Comparison of ENCODE assay signal across 25 cellular contexts in genomic region chr3:160053048-160053391, GRCh38.
DNase-seq lines count a peak whose midpoint lies in the region; ATAC-seq and TF ChIP-seq lines count a peak whose summit lies in the region.
"Had no signal": no experiment of that assay in that cellular context is flagged by ENCODE, and none has a peak within 500 bp of the region (broad histone marks: within the 10 kb centered on the region; RNA-seq: fewer than 3 reads in every experiment).

No MANE protein-coding gene starts in this region.

- H3K23ac ChIP-seq in neuronal stem cell (ENCODE audit: low read depth, low read length, poor library complexity), result no peak overlapping the region

- H2AK5ac ChIP-seq in neuronal stem cell (ENCODE audit: low read depth, low read length), result no peak overlapping the region

- H3K4me3 ChIP-seq in ACC112 (ENCODE audit: low read depth, low read length) (no peak overlapping the region), fibroblast of lung (replicated peaks in 1 of 4; ENCODE audit: control extremely low read depth in 1 of 4, insufficient read depth in 1 of 4, low read depth in 3 of 4, low read length in 4 of 4) (no peak overlapping the region), neuronal stem cell (ENCODE audit: low read length in 2 of 2) (no peak overlapping the region)
- H3K4me3 ChIP-seq: cardiac muscle cell, smooth muscle cell, uterus had no signal

- H2BK12ac ChIP-seq in neuronal stem cell (ENCODE audit: low read length), result no peak overlapping the region

- H2BK5ac ChIP-seq in neuronal stem cell (ENCODE audit: low read length), result no peak overlapping the region

- TF ChIP-seq CTCF in VCaP (conservative IDR thresholded peaks at IDR 0.05), result no peak
- no peak for TF ChIP-seq CTCF in fibroblast of lung (conservative IDR thresholded peaks at IDR 0.05 in 1 of 2, IDR thresholded peaks at IDR 0.05 in 1 of 2; ENCODE audit: low read depth in 1 of 2, low read length in 2 of 2)

- peak overlapping the region; percentile 39 for H2AFZ ChIP-seq in ACC112 (ENCODE audit: low read length, unreplicated experiment)
- H2AFZ ChIP-seq in fibroblast of lung (ENCODE audit: low read length), result peak overlapping the region; percentile 8
- peak overlapping the region; percentile 4 for H2AFZ ChIP-seq in neuronal stem cell (ENCODE audit: low read length)

- H3K79me1 ChIP-seq in neuronal stem cell (ENCODE audit: low read depth, low read length), result no peaks in the 10 kb centered on the region

- H3K27ac ChIP-seq in ACC112 (ENCODE audit: low read depth, low read length), result no peak overlapping the region
- peak overlapping the region; percentile 86 for H3K27ac ChIP-seq in VCaP
- H3K27ac ChIP-seq in fibroblast of lung (ENCODE audit: insufficient read depth, low read length), result no peak overlapping the region
- no peak overlapping the region for H3K27ac ChIP-seq in neuronal stem cell (replicated peaks; ENCODE audit: low read length)
- H3K27ac ChIP-seq: cardiac muscle cell, uterus, WERI-Rb-1 had no signal

- WGBS in neuronal stem cell (ENCODE audit: extremely low coverage in 2 of 2, insufficient read length in 2 of 2, insufficient replicate concordance in 1 of 2), 2 donors, result no CpG with 5 or more reads among the region's 4 CpGs

- H3K18ac ChIP-seq in neuronal stem cell (ENCODE audit: low read length), result no peak overlapping the region

- no peak overlapping the region for H3K14ac ChIP-seq in neuronal stem cell (ENCODE audit: low read length)

- DNase-seq in fibroblast of lung (ENCODE audit: low read depth in 2 of 2) (peak in 1 of 2 donors; percentile 34), neuronal stem cell (ENCODE audit: low spot score) (no peak), putamen (ENCODE audit: low spot score) (no peak)
- no peak for DNase-seq in stimulated activated naive B cell treated with anti-CD40 and anti-IgM and Interleukin-4, amounts not matched to agents 10 μg/mL and 1 μg/mL and 100 μg/mL, for 72 hours
- DNase-seq: activated CD4-positive, alpha-beta T cell treated with anti-CD3 and anti-CD28 coated beads, Interleukin-2, amount 50 U/mL, for 48 hours; activated effector memory CD4-positive, alpha-beta T cell treated with anti-CD3 and anti-CD28 coated beads, Interleukin-2, amount 50 U/mL, for 16 hours; dermis blood vessel endothelial cell; islet precursor cell; KBM-7; MV-4-11; naive thymus-derived CD8-positive, alpha-beta T cell; NCI-H1694 treated with DMSO at 0.1 percent for 48 hours; NCI-H748 treated with DMSO at 0.1 percent for 48 hours; OCI-M1; stimulated activated CD4-positive, alpha-beta T cell treated with anti-CD3 and anti-CD28 coated beads, Interleukin-4, amount 100 ng/mL, for 1 hour; uterus; WERI-Rb-1 had no signal

- H3K9me3 ChIP-seq in fibroblast of lung (ENCODE audit: control insufficient read depth, insufficient read depth, low read depth, low read length), result no peaks in the 10 kb centered on the region
- no peaks in the 10 kb centered on the region for H3K9me3 ChIP-seq in neuronal stem cell (replicated peaks in 1 of 2; ENCODE audit: control insufficient read depth in 2 of 2, insufficient read depth in 1 of 2, low read depth in 1 of 2, low read length in 2 of 2)
- H3K9me3 ChIP-seq: uterus had no signal

- no peaks in the 10 kb centered on the region for H3K4me1 Mint-ChIP-seq in stimulated activated naive B cell treated with anti-CD40 and anti-IgM and Interleukin-4, amounts not matched to agents 10 μg/mL and 1 μg/mL and 100 μg/mL, for 72 hours
- H3K4me1 Mint-ChIP-seq: naive thymus-derived CD8-positive, alpha-beta T cell had no signal

- H3K4me3 Mint-ChIP-seq in stimulated activated naive B cell treated with anti-CD40 and anti-IgM and Interleukin-4, amounts not matched to agents 10 μg/mL and 1 μg/mL and 100 μg/mL, for 72 hours, result no peak overlapping the region
- H3K4me3 Mint-ChIP-seq: CD14-positive monocyte; naive thymus-derived CD8-positive, alpha-beta T cell; T-helper 1 cell treated with Interleukin-12 subunit alpha and Interleukin-12 subunit beta and Interleukin-4 antibody, amounts not matched to agents 30 μg/mL and 1 μg/mL, for 36 hours had no signal

- no peaks in the 10 kb centered on the region for H3K36me3 Mint-ChIP-seq in stimulated activated naive B cell treated with anti-CD40 and anti-IgM and Interleukin-4, amounts not matched to agents 10 μg/mL and 1 μg/mL and 100 μg/mL, for 72 hours
- H3K36me3 Mint-ChIP-seq: CD14-positive monocyte; naive thymus-derived CD8-positive, alpha-beta T cell had no signal

- no peak overlapping the region for H3K27ac Mint-ChIP-seq in stimulated activated naive B cell treated with anti-CD40 and anti-IgM and Interleukin-4, amounts not matched to agents 10 μg/mL and 1 μg/mL and 100 μg/mL, for 72 hours
- H3K27ac Mint-ChIP-seq: CD14-positive monocyte; naive thymus-derived CD8-positive, alpha-beta T cell; T-helper 1 cell treated with Interleukin-12 subunit alpha and Interleukin-12 subunit beta and Interleukin-4 antibody, amounts not matched to agents 30 μg/mL and 1 μg/mL, for 36 hours had no signal

- H3K9ac ChIP-seq in fibroblast of lung (ENCODE audit: insufficient read depth, low read length) (no peak overlapping the region), neuronal stem cell (ENCODE audit: low read depth, low read length, poor library complexity) (no peak overlapping the region)

- H3K4me2 ChIP-seq in fibroblast of lung (ENCODE audit: extremely low read depth, insufficient read depth, low read length), result peak overlapping the region; percentile 64
- no peak overlapping the region for H3K4me2 ChIP-seq in neuronal stem cell (ENCODE audit: insufficient read depth, low read length, poor library complexity, severe bottlenecking)
- H3K4me2 ChIP-seq: smooth muscle cell had no signal

- no peaks in the 10 kb centered on the region for H4K20me1 ChIP-seq in fibroblast of lung (ENCODE audit: control insufficient read depth, extremely low read depth, insufficient read depth, low read length)

- H4K8ac ChIP-seq in neuronal stem cell (ENCODE audit: low read depth, low read length), result no peak overlapping the region

- H3K4ac ChIP-seq in neuronal stem cell (ENCODE audit: low read length), result no peak overlapping the region

- H3K36me3 ChIP-seq in ACC112 (ENCODE audit: insufficient read depth, low read length) (no peaks in the 10 kb centered on the region), fibroblast of lung (ENCODE audit: control insufficient read depth, insufficient read depth, low read length) (no peaks in the 10 kb centered on the region), neuronal stem cell (replicated peaks in 1 of 2; ENCODE audit: control insufficient read depth in 2 of 2, insufficient read depth in 2 of 2, low read length in 2 of 2) (no peaks in the 10 kb centered on the region)
- H3K36me3 ChIP-seq: cardiac muscle cell, uterus, WERI-Rb-1 had no signal

- peaks cover 3 to 6% of the 10 kb centered on the region in 2 donors for H3K27me3 Mint-ChIP-seq in stimulated activated naive B cell treated with anti-CD40 and anti-IgM and Interleukin-4, amounts not matched to agents 10 μg/mL and 1 μg/mL and 100 μg/mL, for 72 hours

- H3K27me3 ChIP-seq in ACC112 (ENCODE audit: insufficient read depth, low read length) (0 out of 2 replicates have a peak, but pooled peaks cover 3% of the 10 kb centered on the region), fibroblast of lung (ENCODE audit: control insufficient read depth, insufficient read depth, low read length) (peaks cover 2% of the 10 kb centered on the region), neuronal stem cell (ENCODE audit: control insufficient read depth in 3 of 3, insufficient read depth in 3 of 3, low read depth in 1 of 3, low read length in 3 of 3) (no peaks in the 10 kb centered on the region)
- H3K27me3 ChIP-seq: cardiac muscle cell, uterus had no signal

- H3K79me2 ChIP-seq in ACC112 (ENCODE audit: control insufficient read depth, insufficient read depth, low read length, unreplicated experiment), result no peaks in the 10 kb centered on the region
- no peaks in the 10 kb centered on the region for H3K79me2 ChIP-seq in fibroblast of lung (ENCODE audit: control insufficient read depth, insufficient read depth, low read length)

- H4K91ac ChIP-seq in neuronal stem cell (ENCODE audit: low read depth, low read length, poor library complexity), result no peak overlapping the region

- ATAC-seq in stimulated activated naive B cell treated with anti-CD40 and anti-IgM and Interleukin-4, amounts not matched to agents 10 μg/mL and 1 μg/mL and 100 μg/mL, for 72 hours (replicated peaks), result no peak
- ATAC-seq in HG03354 (IDR thresholded peaks at IDR 0.05; ENCODE audit: poor library complexity, severe bottlenecking, unreplicated experiment), result no peak
- ATAC-seq in GM21360 (IDR thresholded peaks at IDR 0.05; ENCODE audit: unreplicated experiment), result no peak
- ATAC-seq: naive thymus-derived CD8-positive, alpha-beta T cell had no signal

- H3K4me1 ChIP-seq in ACC112 (ENCODE audit: control insufficient read depth, insufficient read depth, low read length, unreplicated experiment) (no peaks in the 10 kb centered on the region), fibroblast of lung (ENCODE audit: control insufficient read depth, extremely low read depth, insufficient read depth, low read length) (no peaks in the 10 kb centered on the region), neuronal stem cell (ENCODE audit: control insufficient read depth in 2 of 2, insufficient read depth in 1 of 2, low read depth in 1 of 2, low read length in 2 of 2) (peaks cover 0 to 3% of the 10 kb centered on the region in 2 donors)
- H3K4me1 ChIP-seq: uterus had no signal

- no peaks in the 10 kb centered on the region for H3K9me3 Mint-ChIP-seq in stimulated activated naive B cell treated with anti-CD40 and anti-IgM and Interleukin-4, amounts not matched to agents 10 μg/mL and 1 μg/mL and 100 μg/mL, for 72 hours
- H3K9me3 Mint-ChIP-seq: CD14-positive monocyte; naive thymus-derived CD8-positive, alpha-beta T cell; T-helper 1 cell treated with Interleukin-12 subunit alpha and Interleukin-12 subunit beta and Interleukin-4 antibody, amounts not matched to agents 30 μg/mL and 1 μg/mL, for 36 hours had no signal

- H2BK15ac ChIP-seq in neuronal stem cell (ENCODE audit: low read length), result no peak overlapping the region

- H2BK120ac ChIP-seq in neuronal stem cell (ENCODE audit: low read depth, low read length), result no peak overlapping the region
